ENCODE assay signal across 1 cellular context in the genomic region with DNA sequence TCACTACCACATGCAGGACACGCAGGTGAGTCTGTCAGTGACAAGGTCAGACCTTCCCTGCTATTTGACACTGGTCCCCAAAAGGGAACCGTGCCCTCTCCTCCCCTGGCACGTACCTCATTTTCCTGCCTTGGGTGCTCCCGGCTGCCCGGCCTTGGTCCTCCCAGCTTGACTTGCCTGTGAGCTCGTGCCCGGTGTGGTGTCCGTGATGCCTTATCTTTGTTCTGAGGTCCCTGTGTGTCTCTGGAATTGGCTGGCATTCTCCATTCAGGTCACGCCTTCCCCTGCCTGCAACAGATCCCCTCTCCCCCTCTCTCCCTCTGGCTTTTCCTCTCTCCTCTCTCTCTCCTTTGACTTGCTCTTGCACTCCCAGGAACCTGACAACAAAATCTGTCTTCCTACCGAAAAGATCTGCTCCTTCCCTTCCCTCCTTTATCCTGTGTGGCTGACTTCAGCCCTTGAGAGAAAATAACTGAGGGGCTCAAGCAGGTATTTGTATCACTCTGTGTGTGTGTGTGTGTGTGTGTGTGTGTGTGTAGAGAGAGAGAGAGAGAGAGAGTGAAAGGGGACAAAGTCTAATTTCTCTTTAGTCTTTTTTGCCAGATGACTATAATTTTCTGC.
TF ChIP-seq lines count a peak whose summit lies in the region.

A gene with protein sequence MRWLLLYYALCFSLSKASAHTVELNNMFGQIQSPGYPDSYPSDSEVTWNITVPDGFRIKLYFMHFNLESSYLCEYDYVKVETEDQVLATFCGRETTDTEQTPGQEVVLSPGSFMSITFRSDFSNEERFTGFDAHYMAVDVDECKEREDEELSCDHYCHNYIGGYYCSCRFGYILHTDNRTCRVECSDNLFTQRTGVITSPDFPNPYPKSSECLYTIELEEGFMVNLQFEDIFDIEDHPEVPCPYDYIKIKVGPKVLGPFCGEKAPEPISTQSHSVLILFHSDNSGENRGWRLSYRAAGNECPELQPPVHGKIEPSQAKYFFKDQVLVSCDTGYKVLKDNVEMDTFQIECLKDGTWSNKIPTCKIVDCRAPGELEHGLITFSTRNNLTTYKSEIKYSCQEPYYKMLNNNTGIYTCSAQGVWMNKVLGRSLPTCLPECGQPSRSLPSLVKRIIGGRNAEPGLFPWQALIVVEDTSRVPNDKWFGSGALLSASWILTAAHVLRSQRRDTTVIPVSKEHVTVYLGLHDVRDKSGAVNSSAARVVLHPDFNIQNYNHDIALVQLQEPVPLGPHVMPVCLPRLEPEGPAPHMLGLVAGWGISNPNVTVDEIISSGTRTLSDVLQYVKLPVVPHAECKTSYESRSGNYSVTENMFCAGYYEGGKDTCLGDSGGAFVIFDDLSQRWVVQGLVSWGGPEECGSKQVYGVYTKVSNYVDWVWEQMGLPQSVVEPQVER (minus strand): TSS at position 226 of the 621 bp plus-strand sequence. CDS start 105 bp downstream, at position 121.

TF ChIP-seq in HepG2, 621 proteins besides CTCF, POLR2A, EP300 and RAD21 (continued from another document and continues in another):
- TF ChIP-seq, protein P1, sequence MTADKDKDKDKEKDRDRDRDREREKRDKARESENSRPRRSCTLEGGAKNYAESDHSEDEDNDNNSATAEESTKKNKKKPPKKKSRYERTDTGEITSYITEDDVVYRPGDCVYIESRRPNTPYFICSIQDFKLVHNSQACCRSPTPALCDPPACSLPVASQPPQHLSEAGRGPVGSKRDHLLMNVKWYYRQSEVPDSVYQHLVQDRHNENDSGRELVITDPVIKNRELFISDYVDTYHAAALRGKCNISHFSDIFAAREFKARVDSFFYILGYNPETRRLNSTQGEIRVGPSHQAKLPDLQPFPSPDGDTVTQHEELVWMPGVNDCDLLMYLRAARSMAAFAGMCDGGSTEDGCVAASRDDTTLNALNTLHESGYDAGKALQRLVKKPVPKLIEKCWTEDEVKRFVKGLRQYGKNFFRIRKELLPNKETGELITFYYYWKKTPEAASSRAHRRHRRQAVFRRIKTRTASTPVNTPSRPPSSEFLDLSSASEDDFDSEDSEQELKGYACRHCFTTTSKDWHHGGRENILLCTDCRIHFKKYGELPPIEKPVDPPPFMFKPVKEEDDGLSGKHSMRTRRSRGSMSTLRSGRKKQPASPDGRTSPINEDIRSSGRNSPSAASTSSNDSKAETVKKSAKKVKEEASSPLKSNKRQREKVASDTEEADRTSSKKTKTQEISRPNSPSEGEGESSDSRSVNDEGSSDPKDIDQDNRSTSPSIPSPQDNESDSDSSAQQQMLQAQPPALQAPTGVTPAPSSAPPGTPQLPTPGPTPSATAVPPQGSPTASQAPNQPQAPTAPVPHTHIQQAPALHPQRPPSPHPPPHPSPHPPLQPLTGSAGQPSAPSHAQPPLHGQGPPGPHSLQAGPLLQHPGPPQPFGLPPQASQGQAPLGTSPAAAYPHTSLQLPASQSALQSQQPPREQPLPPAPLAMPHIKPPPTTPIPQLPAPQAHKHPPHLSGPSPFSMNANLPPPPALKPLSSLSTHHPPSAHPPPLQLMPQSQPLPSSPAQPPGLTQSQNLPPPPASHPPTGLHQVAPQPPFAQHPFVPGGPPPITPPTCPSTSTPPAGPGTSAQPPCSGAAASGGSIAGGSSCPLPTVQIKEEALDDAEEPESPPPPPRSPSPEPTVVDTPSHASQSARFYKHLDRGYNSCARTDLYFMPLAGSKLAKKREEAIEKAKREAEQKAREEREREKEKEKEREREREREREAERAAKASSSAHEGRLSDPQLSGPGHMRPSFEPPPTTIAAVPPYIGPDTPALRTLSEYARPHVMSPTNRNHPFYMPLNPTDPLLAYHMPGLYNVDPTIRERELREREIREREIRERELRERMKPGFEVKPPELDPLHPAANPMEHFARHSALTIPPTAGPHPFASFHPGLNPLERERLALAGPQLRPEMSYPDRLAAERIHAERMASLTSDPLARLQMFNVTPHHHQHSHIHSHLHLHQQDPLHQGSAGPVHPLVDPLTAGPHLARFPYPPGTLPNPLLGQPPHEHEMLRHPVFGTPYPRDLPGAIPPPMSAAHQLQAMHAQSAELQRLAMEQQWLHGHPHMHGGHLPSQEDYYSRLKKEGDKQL (CRISPR knock-in tag; IDR thresholded peaks at IDR 0.05; ENCODE audit: low read depth) = no peak
- TF ChIP-seq NRL (CRISPR knock-in tag; IDR thresholded peaks at IDR 0.05; ENCODE audit: borderline replicate concordance) (0 out of 2 replicates have a peak, but pooled peaks have one; percentile 52), NPAS2 (CRISPR knock-in tag; IDR thresholded peaks at IDR 0.05; ENCODE audit: borderline replicate concordance) (no peak), SMAD9 (CRISPR knock-in tag; IDR thresholded peaks at IDR 0.05) (no peak), CREB1 (IDR thresholded peaks at IDR 0.05) (no peak), CREB1 (CRISPR knock-in tag; IDR thresholded peaks at IDR 0.05) (peak; percentile 22; the same call in 1 of the 2 replicates), ZFX (CRISPR knock-in tag; IDR thresholded peaks at IDR 0.05; ENCODE audit: low read depth) (peak; percentile 14), ISX (CRISPR knock-in tag; conservative IDR thresholded peaks at IDR 0.05) (no peak), REL (CRISPR knock-in tag; conservative IDR thresholded peaks at IDR 0.05) (no peak), YEATS4 (CRISPR knock-in tag; IDR thresholded peaks at IDR 0.05; ENCODE audit: borderline replicate concordance) (no peak), RCOR2 (CRISPR knock-in tag; IDR thresholded peaks at IDR 0.05) (no peak), AGO2 (optimal IDR thresholded peaks at IDR 0.05; ENCODE audit: low read depth, low read length) (no peak), ZNF224 (CRISPR knock-in tag; IDR thresholded peaks at IDR 0.05) (0 out of 2 replicates have a peak, but pooled peaks have one; percentile 45), KLF12 (CRISPR knock-in tag; IDR thresholded peaks at IDR 0.05; ENCODE audit: borderline replicate concordance) (no peak), NFKB2 (CRISPR knock-in tag; IDR thresholded peaks at IDR 0.05; ENCODE audit: borderline replicate concordance) (peak; percentile 65; the same call in 1 of the 2 replicates), ZNF20 (CRISPR knock-in tag; IDR thresholded peaks at IDR 0.05) (no peak), ZNF17 (CRISPR knock-in tag; IDR thresholded peaks at IDR 0.05) (no peak), CBX1 (IDR thresholded peaks at IDR 0.05; ENCODE audit: low read depth) (no peak), SOX5 (CRISPR knock-in tag; IDR thresholded peaks at IDR 0.05; ENCODE audit: borderline replicate concordance) (no peak), ETV5 (CRISPR knock-in tag; IDR thresholded peaks at IDR 0.05; ENCODE audit: borderline replicate concordance) (no peak), YEATS2 (CRISPR knock-in tag; IDR thresholded peaks at IDR 0.05; ENCODE audit: borderline replicate concordance) (0 out of 2 replicates have a peak, but pooled peaks have one; percentile 3), TBX2 (CRISPR knock-in tag; IDR thresholded peaks at IDR 0.05; ENCODE audit: borderline replicate concordance) (peak; percentile 46; the same call in 1 of the 2 replicates)
- TF ChIP-seq, protein P2, sequence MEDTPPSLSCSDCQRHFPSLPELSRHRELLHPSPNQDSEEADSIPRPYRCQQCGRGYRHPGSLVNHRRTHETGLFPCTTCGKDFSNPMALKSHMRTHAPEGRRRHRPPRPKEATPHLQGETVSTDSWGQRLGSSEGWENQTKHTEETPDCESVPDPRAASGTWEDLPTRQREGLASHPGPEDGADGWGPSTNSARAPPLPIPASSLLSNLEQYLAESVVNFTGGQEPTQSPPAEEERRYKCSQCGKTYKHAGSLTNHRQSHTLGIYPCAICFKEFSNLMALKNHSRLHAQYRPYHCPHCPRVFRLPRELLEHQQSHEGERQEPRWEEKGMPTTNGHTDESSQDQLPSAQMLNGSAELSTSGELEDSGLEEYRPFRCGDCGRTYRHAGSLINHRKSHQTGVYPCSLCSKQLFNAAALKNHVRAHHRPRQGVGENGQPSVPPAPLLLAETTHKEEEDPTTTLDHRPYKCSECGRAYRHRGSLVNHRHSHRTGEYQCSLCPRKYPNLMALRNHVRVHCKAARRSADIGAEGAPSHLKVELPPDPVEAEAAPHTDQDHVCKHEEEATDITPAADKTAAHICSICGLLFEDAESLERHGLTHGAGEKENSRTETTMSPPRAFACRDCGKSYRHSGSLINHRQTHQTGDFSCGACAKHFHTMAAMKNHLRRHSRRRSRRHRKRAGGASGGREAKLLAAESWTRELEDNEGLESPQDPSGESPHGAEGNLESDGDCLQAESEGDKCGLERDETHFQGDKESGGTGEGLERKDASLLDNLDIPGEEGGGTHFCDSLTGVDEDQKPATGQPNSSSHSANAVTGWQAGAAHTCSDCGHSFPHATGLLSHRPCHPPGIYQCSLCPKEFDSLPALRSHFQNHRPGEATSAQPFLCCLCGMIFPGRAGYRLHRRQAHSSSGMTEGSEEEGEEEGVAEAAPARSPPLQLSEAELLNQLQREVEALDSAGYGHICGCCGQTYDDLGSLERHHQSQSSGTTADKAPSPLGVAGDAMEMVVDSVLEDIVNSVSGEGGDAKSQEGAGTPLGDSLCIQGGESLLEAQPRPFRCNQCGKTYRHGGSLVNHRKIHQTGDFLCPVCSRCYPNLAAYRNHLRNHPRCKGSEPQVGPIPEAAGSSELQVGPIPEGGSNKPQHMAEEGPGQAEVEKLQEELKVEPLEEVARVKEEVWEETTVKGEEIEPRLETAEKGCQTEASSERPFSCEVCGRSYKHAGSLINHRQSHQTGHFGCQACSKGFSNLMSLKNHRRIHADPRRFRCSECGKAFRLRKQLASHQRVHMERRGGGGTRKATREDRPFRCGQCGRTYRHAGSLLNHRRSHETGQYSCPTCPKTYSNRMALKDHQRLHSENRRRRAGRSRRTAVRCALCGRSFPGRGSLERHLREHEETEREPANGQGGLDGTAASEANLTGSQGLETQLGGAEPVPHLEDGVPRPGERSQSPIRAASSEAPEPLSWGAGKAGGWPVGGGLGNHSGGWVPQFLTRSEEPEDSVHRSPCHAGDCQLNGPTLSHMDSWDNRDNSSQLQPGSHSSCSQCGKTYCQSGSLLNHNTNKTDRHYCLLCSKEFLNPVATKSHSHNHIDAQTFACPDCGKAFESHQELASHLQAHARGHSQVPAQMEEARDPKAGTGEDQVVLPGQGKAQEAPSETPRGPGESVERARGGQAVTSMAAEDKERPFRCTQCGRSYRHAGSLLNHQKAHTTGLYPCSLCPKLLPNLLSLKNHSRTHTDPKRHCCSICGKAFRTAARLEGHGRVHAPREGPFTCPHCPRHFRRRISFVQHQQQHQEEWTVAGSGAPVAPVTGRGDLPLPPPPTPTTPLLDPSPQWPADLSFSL (CRISPR knock-in tag; IDR thresholded peaks at IDR 0.05) = peak; percentile 89
- TF ChIP-seq, protein P3, sequence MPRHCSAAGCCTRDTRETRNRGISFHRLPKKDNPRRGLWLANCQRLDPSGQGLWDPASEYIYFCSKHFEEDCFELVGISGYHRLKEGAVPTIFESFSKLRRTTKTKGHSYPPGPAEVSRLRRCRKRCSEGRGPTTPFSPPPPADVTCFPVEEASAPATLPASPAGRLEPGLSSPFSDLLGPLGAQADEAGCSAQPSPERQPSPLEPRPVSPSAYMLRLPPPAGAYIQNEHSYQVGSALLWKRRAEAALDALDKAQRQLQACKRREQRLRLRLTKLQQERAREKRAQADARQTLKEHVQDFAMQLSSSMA (CRISPR knock-in tag; IDR thresholded peaks at IDR 0.05) = no peak
- TF ChIP-seq, protein P4, sequence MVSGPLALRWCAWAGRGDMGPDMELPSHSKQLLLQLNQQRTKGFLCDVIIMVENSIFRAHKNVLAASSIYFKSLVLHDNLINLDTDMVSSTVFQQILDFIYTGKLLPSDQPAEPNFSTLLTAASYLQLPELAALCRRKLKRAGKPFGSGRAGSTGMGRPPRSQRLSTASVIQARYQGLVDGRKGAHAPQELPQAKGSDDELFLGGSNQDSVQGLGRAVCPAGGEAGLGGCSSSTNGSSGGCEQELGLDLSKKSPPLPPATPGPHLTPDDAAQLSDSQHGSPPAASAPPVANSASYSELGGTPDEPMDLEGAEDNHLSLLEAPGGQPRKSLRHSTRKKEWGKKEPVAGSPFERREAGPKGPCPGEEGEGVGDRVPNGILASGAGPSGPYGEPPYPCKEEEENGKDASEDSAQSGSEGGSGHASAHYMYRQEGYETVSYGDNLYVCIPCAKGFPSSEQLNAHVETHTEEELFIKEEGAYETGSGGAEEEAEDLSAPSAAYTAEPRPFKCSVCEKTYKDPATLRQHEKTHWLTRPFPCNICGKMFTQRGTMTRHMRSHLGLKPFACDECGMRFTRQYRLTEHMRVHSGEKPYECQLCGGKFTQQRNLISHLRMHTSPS (CRISPR knock-in tag; IDR thresholded peaks at IDR 0.05; ENCODE audit: low read depth) = peak; percentile 56; the same call in 1 of the 2 replicates
- TF ChIP-seq, protein P5, sequence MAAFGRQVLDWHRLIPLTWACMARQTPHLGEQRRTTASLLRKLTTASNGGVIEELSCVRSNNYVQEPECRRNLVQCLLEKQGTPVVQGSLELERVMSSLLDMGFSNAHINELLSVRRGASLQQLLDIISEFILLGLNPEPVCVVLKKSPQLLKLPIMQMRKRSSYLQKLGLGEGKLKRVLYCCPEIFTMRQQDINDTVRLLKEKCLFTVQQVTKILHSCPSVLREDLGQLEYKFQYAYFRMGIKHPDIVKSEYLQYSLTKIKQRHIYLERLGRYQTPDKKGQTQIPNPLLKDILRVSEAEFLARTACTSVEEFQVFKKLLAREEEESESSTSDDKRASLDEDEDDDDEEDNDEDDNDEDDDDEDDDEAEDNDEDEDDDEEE (CRISPR knock-in tag; IDR thresholded peaks at IDR 0.05) = no peak
- TF ChIP-seq, protein P6, sequence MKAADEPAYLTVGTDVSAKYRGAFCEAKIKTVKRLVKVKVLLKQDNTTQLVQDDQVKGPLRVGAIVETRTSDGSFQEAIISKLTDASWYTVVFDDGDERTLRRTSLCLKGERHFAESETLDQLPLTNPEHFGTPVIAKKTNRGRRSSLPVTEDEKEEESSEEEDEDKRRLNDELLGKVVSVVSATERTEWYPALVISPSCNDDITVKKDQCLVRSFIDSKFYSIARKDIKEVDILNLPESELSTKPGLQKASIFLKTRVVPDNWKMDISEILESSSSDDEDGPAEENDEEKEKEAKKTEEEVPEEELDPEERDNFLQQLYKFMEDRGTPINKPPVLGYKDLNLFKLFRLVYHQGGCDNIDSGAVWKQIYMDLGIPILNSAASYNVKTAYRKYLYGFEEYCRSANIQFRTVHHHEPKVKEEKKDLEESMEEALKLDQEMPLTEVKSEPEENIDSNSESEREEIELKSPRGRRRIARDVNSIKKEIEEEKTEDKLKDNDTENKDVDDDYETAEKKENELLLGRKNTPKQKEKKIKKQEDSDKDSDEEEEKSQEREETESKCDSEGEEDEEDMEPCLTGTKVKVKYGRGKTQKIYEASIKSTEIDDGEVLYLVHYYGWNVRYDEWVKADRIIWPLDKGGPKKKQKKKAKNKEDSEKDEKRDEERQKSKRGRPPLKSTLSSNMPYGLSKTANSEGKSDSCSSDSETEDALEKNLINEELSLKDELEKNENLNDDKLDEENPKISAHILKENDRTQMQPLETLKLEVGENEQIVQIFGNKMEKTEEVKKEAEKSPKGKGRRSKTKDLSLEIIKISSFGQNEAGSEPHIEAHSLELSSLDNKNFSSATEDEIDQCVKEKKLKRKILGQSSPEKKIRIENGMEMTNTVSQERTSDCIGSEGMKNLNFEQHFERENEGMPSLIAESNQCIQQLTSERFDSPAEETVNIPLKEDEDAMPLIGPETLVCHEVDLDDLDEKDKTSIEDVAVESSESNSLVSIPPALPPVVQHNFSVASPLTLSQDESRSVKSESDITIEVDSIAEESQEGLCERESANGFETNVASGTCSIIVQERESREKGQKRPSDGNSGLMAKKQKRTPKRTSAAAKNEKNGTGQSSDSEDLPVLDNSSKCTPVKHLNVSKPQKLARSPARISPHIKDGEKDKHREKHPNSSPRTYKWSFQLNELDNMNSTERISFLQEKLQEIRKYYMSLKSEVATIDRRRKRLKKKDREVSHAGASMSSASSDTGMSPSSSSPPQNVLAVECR (CRISPR knock-in tag; IDR thresholded peaks at IDR 0.05; ENCODE audit: borderline replicate concordance) = peak; percentile 67; the same call in 1 of the 2 replicates
